ENCODE assay signal across 9 cellular contexts in genomic region chr11:88508558-88508807, GRCh38.
A peak's percentile ranks its signal among the peaks of the same experiment; 100 is the strongest.
DNase-seq lines count a peak whose midpoint lies in the region; ATAC-seq and TF ChIP-seq lines count a peak whose summit lies in the region.
"Had no signal": no experiment of that assay in that cellular context is flagged by ENCODE, and none has a peak within 500 bp of the region (broad histone marks: within the 10 kb centered on the region; RNA-seq: fewer than 3 reads in every experiment).

No MANE protein-coding gene starts in this region.

- no peaks in the 10 kb centered on the region for H3K27me3 ChIP-seq in fibroblast of lung (ENCODE audit: control insufficient read depth, insufficient read depth, low read length)

- peak; percentile 30 for ATAC-seq in GM19463 (IDR thresholded peaks at IDR 0.05; ENCODE audit: unreplicated experiment)
- no peak for ATAC-seq in T-helper 17 cell
- no peak for ATAC-seq in GM21390 (IDR thresholded peaks at IDR 0.05; ENCODE audit: unreplicated experiment)
- no peak for ATAC-seq in HG03460 (IDR thresholded peaks at IDR 0.05; ENCODE audit: unreplicated experiment)
- no peak for ATAC-seq in GM21360 (IDR thresholded peaks at IDR 0.05; ENCODE audit: unreplicated experiment)
- no peak for ATAC-seq in GM19351 (IDR thresholded peaks at IDR 0.05; ENCODE audit: unreplicated experiment)

- H3K4me3 Mint-ChIP-seq in T-helper 17 cell, result peak overlapping the region; percentile 84

- H3K36me3 ChIP-seq in fibroblast of lung (ENCODE audit: control insufficient read depth, insufficient read depth, low read length), result no peaks in the 10 kb centered on the region

- H3K4me3 ChIP-seq in fibroblast of lung (replicated peaks in 1 of 4; ENCODE audit: control extremely low read depth in 1 of 4, insufficient read depth in 1 of 4, low read depth in 3 of 4, low read length in 4 of 4) (no peak overlapping the region), skeletal muscle cell (ENCODE audit: low read depth, low read length) (peak overlapping the region; percentile 34)

- H3K9me3 ChIP-seq in T-helper 17 cell (ENCODE audit: control insufficient read depth, low read length, poor library complexity, severe bottlenecking) (no peaks in the 10 kb centered on the region), fibroblast of lung (ENCODE audit: control insufficient read depth, insufficient read depth, low read depth, low read length) (no peaks in the 10 kb centered on the region)

- no peak overlapping the region for H3K27ac ChIP-seq in fibroblast of lung (ENCODE audit: insufficient read depth, low read length)

- peak overlapping the region; percentile 64 for H3K4me2 ChIP-seq in fibroblast of lung (ENCODE audit: extremely low read depth, insufficient read depth, low read length)

- no peak for TF ChIP-seq CTCF in fibroblast of lung (conservative IDR thresholded peaks at IDR 0.05 in 1 of 2, IDR thresholded peaks at IDR 0.05 in 1 of 2; ENCODE audit: low read depth in 1 of 2, low read length in 2 of 2)

- H3K36me3 Mint-ChIP-seq in T-helper 17 cell (ENCODE audit: low read depth), result peaks cover 15% of the 10 kb centered on the region

- DNase-seq in T-helper 17 cell (no peak), fibroblast of lung (ENCODE audit: low read depth in 2 of 2) (no peak), skeletal muscle cell (ENCODE audit: low read depth) (no peak)
- DNase-seq: NCI-H187 had no signal

- no peaks in the 10 kb centered on the region for H3K79me2 ChIP-seq in fibroblast of lung (ENCODE audit: control insufficient read depth, insufficient read depth, low read length)

- no peak overlapping the region for H3K27ac Mint-ChIP-seq in T-helper 17 cell

- no peaks in the 10 kb centered on the region for H4K20me1 ChIP-seq in fibroblast of lung (ENCODE audit: control insufficient read depth, extremely low read depth, insufficient read depth, low read length)

- no peaks in the 10 kb centered on the region for H3K4me1 ChIP-seq in fibroblast of lung (ENCODE audit: control insufficient read depth, extremely low read depth, insufficient read depth, low read length)

- H3K9ac ChIP-seq in fibroblast of lung (ENCODE audit: insufficient read depth, low read length), result no peak overlapping the region

- H2AFZ ChIP-seq in fibroblast of lung (ENCODE audit: low read length), result no peak overlapping the region

- H3K27me3 Mint-ChIP-seq in T-helper 17 cell, result peaks cover 70% of the 10 kb centered on the region

- H3K4me1 Mint-ChIP-seq in T-helper 17 cell, result peaks cover 13% of the 10 kb centered on the region
